In genomic region chr1:93615201-93616150, GRCh38 we compare ENCODE assay signal across 1 cellular context.
TF ChIP-seq lines count a peak whose summit lies in the region.

No MANE protein-coding gene starts in this region.

TF ChIP-seq in HepG2, 621 proteins besides CTCF, POLR2A, EP300 and RAD21 (continued from another document and continues in another):
- TF ChIP-seq FIP1L1 (IDR thresholded peaks at IDR 0.05; ENCODE audit: borderline replicate concordance, insufficient read depth, low read depth, low read length): no peak
- peak; percentile 87; the same call in 1 of the 2 replicates for TF ChIP-seq ZNF354B (CRISPR knock-in tag; IDR thresholded peaks at IDR 0.05)
- TF ChIP-seq YY1 (IDR thresholded peaks at IDR 0.05; ENCODE audit: insufficient read depth, insufficient replicate concordance, low read depth, low read length): peak; percentile 27
- TF ChIP-seq THAP9 (CRISPR knock-in tag; IDR thresholded peaks at IDR 0.05; ENCODE audit: borderline replicate concordance): peak; percentile 73; the same call in 1 of the 2 replicates
- no peak for TF ChIP-seq ZNF549 (CRISPR knock-in tag; IDR thresholded peaks at IDR 0.05)
- TF ChIP-seq PREB (CRISPR knock-in tag; IDR thresholded peaks at IDR 0.05): no peak
- no peak for TF ChIP-seq ZBTB7A (CRISPR knock-in tag; IDR thresholded peaks at IDR 0.05)
- no peak for TF ChIP-seq GTF2F1 (IDR thresholded peaks at IDR 0.05; ENCODE audit: low read length)
- TF ChIP-seq RFX5 (IDR thresholded peaks at IDR 0.05; ENCODE audit: low read depth, low read length): no peak
- no peak for TF ChIP-seq ZNF484 (CRISPR knock-in tag; IDR thresholded peaks at IDR 0.05; ENCODE audit: borderline replicate concordance, low read depth)
- 0 out of 2 replicates have a peak, but pooled peaks have one; percentile 11 for TF ChIP-seq MYC (CRISPR knock-in tag; IDR thresholded peaks at IDR 0.05; ENCODE audit: borderline replicate concordance)
- TF ChIP-seq ZBTB26 (CRISPR knock-in tag; IDR thresholded peaks at IDR 0.05; ENCODE audit: borderline replicate concordance): no peak
- TF ChIP-seq TOPORS (CRISPR knock-in tag; IDR thresholded peaks at IDR 0.05): no peak
- no peak; the same call in 1 of the 2 replicates for TF ChIP-seq ZNF704 (CRISPR knock-in tag; IDR thresholded peaks at IDR 0.05; ENCODE audit: borderline replicate concordance)
- 0 out of 2 replicates have a peak, but pooled peaks have one; percentile 40 for TF ChIP-seq NAIF1 (CRISPR knock-in tag; IDR thresholded peaks at IDR 0.05; ENCODE audit: borderline replicate concordance)
- no peak for TF ChIP-seq ZNF367 (CRISPR knock-in tag; IDR thresholded peaks at IDR 0.05; ENCODE audit: borderline replicate concordance)
- no peak for TF ChIP-seq IRX3 (CRISPR knock-in tag; IDR thresholded peaks at IDR 0.05; ENCODE audit: borderline replicate concordance, low read depth)
- TF ChIP-seq DMAP1 (CRISPR knock-in tag; IDR thresholded peaks at IDR 0.05): 0 out of 2 replicates have a peak, but pooled peaks have one; percentile 23
- TF ChIP-seq MLLT10 (CRISPR knock-in tag; IDR thresholded peaks at IDR 0.05): no peak
- no peak for TF ChIP-seq KLF11 (CRISPR knock-in tag; IDR thresholded peaks at IDR 0.05)
- peak; percentile 27; the same call in 1 of the 2 replicates for TF ChIP-seq HMG20A (CRISPR knock-in tag; IDR thresholded peaks at IDR 0.05; ENCODE audit: borderline replicate concordance)
- no peak for TF ChIP-seq RERE (CRISPR knock-in tag; IDR thresholded peaks at IDR 0.05; ENCODE audit: low read depth)
- TF ChIP-seq ZNF878 (CRISPR knock-in tag; IDR thresholded peaks at IDR 0.05): no peak; the same call in 1 of the 2 replicates
- TF ChIP-seq JARID2 (CRISPR knock-in tag; IDR thresholded peaks at IDR 0.05; ENCODE audit: insufficient replicate concordance): no peak
- TF ChIP-seq SNAPC5 (CRISPR knock-in tag; IDR thresholded peaks at IDR 0.05; ENCODE audit: borderline replicate concordance): no peak
- no peak for TF ChIP-seq ZNF562 (CRISPR knock-in tag; IDR thresholded peaks at IDR 0.05; ENCODE audit: borderline replicate concordance)
- TF ChIP-seq ZNF513 (CRISPR knock-in tag; conservative IDR thresholded peaks at IDR 0.05): no peak
- TF ChIP-seq CAMTA2 (CRISPR knock-in tag; IDR thresholded peaks at IDR 0.05; ENCODE audit: borderline replicate concordance): no peak; the same call in 1 of the 2 replicates
- TF ChIP-seq ZNF660 (CRISPR knock-in tag; IDR thresholded peaks at IDR 0.05; ENCODE audit: borderline replicate concordance, low read depth): no peak
- 0 out of 2 replicates have a peak, but pooled peaks have one; percentile 19 for TF ChIP-seq ARID3A (IDR thresholded peaks at IDR 0.05; ENCODE audit: low read depth, low read length)
- no peak for TF ChIP-seq FOXM1 (CRISPR knock-in tag; IDR thresholded peaks at IDR 0.05)
- no peak for TF ChIP-seq SNAPC4 (CRISPR knock-in tag; IDR thresholded peaks at IDR 0.05)
- TF ChIP-seq MZF1 (CRISPR knock-in tag; IDR thresholded peaks at IDR 0.05; ENCODE audit: borderline replicate concordance): no peak
- no peak for TF ChIP-seq RELA (CRISPR knock-in tag; IDR thresholded peaks at IDR 0.05)
- TF ChIP-seq ZNF207 (IDR thresholded peaks at IDR 0.05; ENCODE audit: borderline replicate concordance): no peak
- TF ChIP-seq ZNF547 (CRISPR knock-in tag; IDR thresholded peaks at IDR 0.05): peak; percentile 86
- no peak for TF ChIP-seq ZBTB8A (CRISPR knock-in tag; IDR thresholded peaks at IDR 0.05; ENCODE audit: borderline replicate concordance, low read depth)
- no peak for TF ChIP-seq GATAD1 (CRISPR knock-in tag; IDR thresholded peaks at IDR 0.05)
- TF ChIP-seq MYNN (CRISPR knock-in tag; IDR thresholded peaks at IDR 0.05; ENCODE audit: low read depth): no peak
- no peak for TF ChIP-seq MTA3 (CRISPR knock-in tag; IDR thresholded peaks at IDR 0.05)
